ENCODE assay signal across 18 cellular contexts in the genomic region with DNA sequence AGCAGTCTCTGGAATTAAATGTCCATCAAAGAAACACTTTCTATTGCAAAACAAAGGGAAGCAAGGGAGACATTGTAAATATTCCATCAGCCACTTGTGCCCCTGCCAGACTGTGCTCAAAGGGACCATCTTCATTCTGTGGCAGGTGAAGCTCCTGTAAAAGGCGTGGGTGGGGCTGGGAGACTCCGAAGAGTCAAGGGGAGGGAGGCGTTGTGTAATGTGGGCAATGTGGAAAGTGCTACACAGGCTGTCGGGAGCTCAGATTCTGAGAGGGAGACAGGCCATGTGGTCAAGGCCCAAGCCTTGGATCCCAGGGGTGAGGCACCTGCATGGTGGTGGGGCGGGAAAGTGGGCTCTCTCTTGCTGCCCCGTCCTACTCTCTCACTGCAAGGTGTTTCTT.
"Had no signal": no experiment of that assay in that cellular context is flagged by ENCODE, and none has a peak within 500 bp of the region (broad histone marks: within the 10 kb centered on the region; RNA-seq: fewer than 3 reads in every experiment).

No MANE protein-coding gene starts in this region.

- H3K27me3 Mint-ChIP-seq: activated CD4-positive, alpha-beta memory T cell treated with anti-CD3 and anti-CD28 coated beads, Interleukin-2, amount 10 ng/mL, durations not matched to agents 7 days and 5 days; memory B cell had no signal

- ATAC-seq: activated T-cell treated with anti-CD3 and anti-CD28 coated beads, Interleukin-2, amount 50 U/mL, for 72 hours; gastroesophageal sphincter; left colon; natural killer cell treated with Interleukin-12 subunit alpha and Interleukin-12 subunit beta and Interleukin-15 and Interleukin-18, amount 100 ng/mL, for 72 hours; right cardiac atrium had no signal

- H3K9me3 Mint-ChIP-seq: activated CD4-positive, alpha-beta memory T cell treated with anti-CD3 and anti-CD28 coated beads, Interleukin-2, amount 10 ng/mL, durations not matched to agents 7 days and 5 days; activated naive CD4-positive, alpha-beta T cell treated with anti-CD3 and anti-CD28 coated beads, Interleukin-2, amount 10 ng/mL, durations not matched to agents 7 days and 5 days; activated T-cell treated with anti-CD3 and anti-CD28 coated beads, Interleukin-2, amount 50 U/mL, for 72 hours; endodermal cell; memory B cell; natural killer cell treated with Interleukin-12 subunit alpha and Interleukin-12 subunit beta and Interleukin-15 and Interleukin-18, amount 100 ng/mL, for 72 hours had no signal

- H3K27ac Mint-ChIP-seq: activated CD4-positive, alpha-beta memory T cell treated with anti-CD3 and anti-CD28 coated beads, Interleukin-2, amount 10 ng/mL, durations not matched to agents 7 days and 5 days; activated naive CD4-positive, alpha-beta T cell treated with anti-CD3 and anti-CD28 coated beads, Interleukin-2, amount 10 ng/mL, durations not matched to agents 7 days and 5 days; activated T-cell treated with anti-CD3 and anti-CD28 coated beads, Interleukin-2, amount 50 U/mL, for 72 hours; endodermal cell; memory B cell had no signal

- H3K4me3 Mint-ChIP-seq: activated CD4-positive, alpha-beta memory T cell treated with anti-CD3 and anti-CD28 coated beads, Interleukin-2, amount 10 ng/mL, durations not matched to agents 7 days and 5 days; activated naive CD4-positive, alpha-beta T cell treated with anti-CD3 and anti-CD28 coated beads, Interleukin-2, amount 10 ng/mL, durations not matched to agents 7 days and 5 days; activated T-cell treated with anti-CD3 and anti-CD28 coated beads, Interleukin-2, amount 50 U/mL, for 72 hours; endodermal cell; memory B cell; natural killer cell treated with Interleukin-12 subunit alpha and Interleukin-12 subunit beta and Interleukin-15 and Interleukin-18, amount 100 ng/mL, for 72 hours had no signal

- H3K36me3 Mint-ChIP-seq: activated naive CD4-positive, alpha-beta T cell treated with anti-CD3 and anti-CD28 coated beads, Interleukin-2, amount 10 ng/mL, durations not matched to agents 7 days and 5 days; memory B cell; natural killer cell treated with Interleukin-12 subunit alpha and Interleukin-12 subunit beta and Interleukin-15 and Interleukin-18, amount 100 ng/mL, for 72 hours had no signal

- DNase-seq: activated CD4-positive, alpha-beta memory T cell treated with anti-CD3 and anti-CD28 coated beads, Interleukin-2, amount 10 ng/mL, durations not matched to agents 7 days and 5 days; activated CD4-positive, alpha-beta T cell treated with anti-CD3 and anti-CD28 coated beads for 48 hours; activated CD4-positive, CD25-positive, alpha-beta regulatory T cell; activated effector memory CD4-positive, alpha-beta T cell treated with Interleukin-2 at 50 U/mL for 16 hours; activated naive CD4-positive, alpha-beta T cell treated with anti-CD3 and anti-CD28 coated beads, Interleukin-2, amount 10 ng/mL, durations not matched to agents 7 days and 5 days; activated T-cell treated with anti-CD3 and anti-CD28 coated beads, Interleukin-2, amount 50 U/mL, for 72 hours; amygdala; endodermal cell; islet precursor cell; left colon; right cardiac atrium; stimulated activated CD4-positive, alpha-beta T cell treated with anti-CD3 and anti-CD28 coated beads, Interleukin-1b, Interleukin-23, amount 100 ng/mL, for 48 hours; stomach; T1000; uterus had no signal
